28 cellular contexts compared by ENCODE assay signal in genomic region chr17:6524520-6524919, GRCh38. TPM values are rescaled to one million over a fixed set of nuclear protein-coding genes. Genes with fewer than 3 reads are reported as not detected.
DNase-seq lines count a peak whose midpoint lies in the region; ATAC-seq, FAIRE-seq and TF ChIP-seq lines count a peak whose summit lies in the region.
"Had no signal": no experiment of that assay in that cellular context is flagged by ENCODE, and none has a peak within 500 bp of the region (broad histone marks: within the 10 kb centered on the region; RNA-seq: fewer than 3 reads in every experiment).

No MANE protein-coding gene starts in this region.

- H3K9me3 ChIP-seq in breast epithelium = no peaks in the 10 kb centered on the region
- H3K9me3 ChIP-seq: esophagus squamous epithelium, SJCRH30, tibial artery had no signal

- DNase-seq in MCF 10A (ENCODE audit: unreplicated experiment) (peak; percentile 51), breast epithelium (ENCODE audit: low spot score in 2 of 2) (no peak), RCC 7860 (ENCODE audit: low spot score) (peak; percentile 91), epithelial cell of proximal tubule (ENCODE audit: low read depth) (peak; percentile 94), NCI-H2227 treated with DMSO at 0.1 percent for 48 hours (lab: John Stamatoyannopoulos, UW) (no peak), GM19238 (ENCODE audit: insufficient read length, low spot score) (no peak)
- no peak for DNase-seq in activated T-cell treated with anti-CD3 and anti-CD28 coated beads, Interleukin-2, amount 50 U/mL, for 48 hours
- DNase-seq: activated CD8-positive, alpha-beta memory T cell treated with anti-CD3 and anti-CD28 coated beads for 24 hours; activated naive CD4-positive, alpha-beta T cell treated with anti-CD3 and anti-CD28 coated beads, Interleukin-2, amount 50 U/mL, for 16 hours; activated T-cell treated with anti-CD3 and anti-CD28 coated beads, Interleukin-2, amount 50 U/mL, for 4 hours; CD8-positive, alpha-beta memory T cell; cerebellar nuclear complex; esophagus squamous epithelium; GOT3; left colon; mesendoderm; NCI-H1694; NCI-H2171 treated with DMSO at 0.1 percent for 48 hours; NCI-H774; nucleus accumbens; SJCRH30; T-cell had no signal

- H3K36me3 Mint-ChIP-seq in MCF 10A (ENCODE audit: insufficient read depth, unreplicated experiment) = peaks cover 28% of the 10 kb centered on the region
- H3K36me3 Mint-ChIP-seq: CD8-positive, alpha-beta memory T cell; T-cell had no signal

- peak; percentile 94 for FAIRE-seq in RCC 7860 (lab: Jason Lieb, UNC)
- FAIRE-seq: K562, TTC549 had no signal

- CTCF ChIA-PET in MCF 10A (lab: Yijun Ruan, JAX) = interaction anchor here (0.6 to 1.7 kb wide), 3 partner anchors 15 to 52 kb away, joined by 3 to 4 read pairs (median 4); no protein-coding TSS in a partner anchor

- intact Hi-C loops in MCF 10A (cut with micrococcal nuclease) (loop anchor here (1.0 kb wide), 1 partner anchor 17 kb away; no protein-coding TSS in a partner anchor), breast epithelium (cut with DNase I; ENCODE audit: low total_unique reads) (no loop called here)

- H3K4me1 Mint-ChIP-seq in MCF 10A (ENCODE audit: insufficient read depth, unreplicated experiment) = peaks cover 33% of the 10 kb centered on the region
- H3K4me1 Mint-ChIP-seq: CD8-positive, alpha-beta memory T cell; T-cell had no signal

- no peaks in the 10 kb centered on the region for H3K4me1 ChIP-seq in breast epithelium
- H3K4me1 ChIP-seq: esophagus squamous epithelium, SJCRH30, tibial artery had no signal

- TF ChIP-seq CTCF in MCF 10A (IDR thresholded peaks at IDR 0.05; ENCODE audit: unreplicated experiment) (no peak), breast epithelium (IDR thresholded peaks at IDR 0.05) (no peak), epithelial cell of proximal tubule (conservative IDR thresholded peaks at IDR 0.05; ENCODE audit: low read depth, low read length) (no peak)

- no peaks in the 10 kb centered on the region for H3K27me3 Mint-ChIP-seq in MCF 10A (ENCODE audit: insufficient read depth, unreplicated experiment)
- H3K27me3 Mint-ChIP-seq: stimulated activated naive CD8-positive, alpha-beta T cell treated with anti-CD3 and anti-CD28 coated beads, Interleukin-15, Interleukin-2, amounts not matched to agents 100 ng/mL and 50 ng/mL, for 24 hours; T-cell had no signal

- no peaks in the 10 kb centered on the region for H3K27me3 ChIP-seq in breast epithelium
- H3K27me3 ChIP-seq: esophagus squamous epithelium, SJCRH30, tibial artery had no signal

- POLR2A ChIA-PET in MCF 10A (lab: Yijun Ruan, JAX) = interaction anchor here (0.6 to 3.3 kb wide), 7 partner anchors 16 to 683 kb away, joined by 3 to 23 read pairs (median 6); no protein-coding TSS in a partner anchor

- no TSS peak for BruUV-seq in MCF 10A (replicated peaks; lab: Mats Ljungman, UMichigan)

- peak overlapping the region; percentile 77 for H3K27ac Mint-ChIP-seq in MCF 10A (ENCODE audit: low read depth, unreplicated experiment)
- H3K27ac Mint-ChIP-seq: CD8-positive, alpha-beta memory T cell; stimulated activated naive CD8-positive, alpha-beta T cell treated with anti-CD3 and anti-CD28 coated beads, Interleukin-15, Interleukin-2, amounts not matched to agents 100 ng/mL and 50 ng/mL, for 24 hours; T-cell had no signal

- no peak overlapping the region for H3K27ac ChIP-seq in breast epithelium
- H3K27ac ChIP-seq: 22Rv1, SJCRH30, tibial artery had no signal

- no peak overlapping the region for H3K4me3 Mint-ChIP-seq in MCF 10A (ENCODE audit: unreplicated experiment)
- H3K4me3 Mint-ChIP-seq: activated T-cell treated with anti-CD3 and anti-CD28 coated beads, Interleukin-2, amount 50 U/mL, for 4 hours; CD8-positive, alpha-beta memory T cell; stimulated activated naive CD8-positive, alpha-beta T cell treated with anti-CD3 and anti-CD28 coated beads, Interleukin-15, Interleukin-2, amounts not matched to agents 100 ng/mL and 50 ng/mL, for 24 hours; T-cell had no signal

- TF ChIP-seq POLR2A in breast epithelium (IDR thresholded peaks at IDR 0.05) = no peak

- H3K4me3 ChIP-seq in breast epithelium (no peak overlapping the region), epithelial cell of proximal tubule (ENCODE audit: low read depth, low read length) (no peak overlapping the region)
- H3K4me3 ChIP-seq: esophagus squamous epithelium, K562, SJCRH30, tibial artery had no signal

- no peaks in the 10 kb centered on the region for H3K9me3 Mint-ChIP-seq in MCF 10A (ENCODE audit: unreplicated experiment)
- H3K9me3 Mint-ChIP-seq: activated T-cell treated with anti-CD3 and anti-CD28 coated beads, Interleukin-2, amount 50 U/mL, for 4 hours; CD8-positive, alpha-beta memory T cell; T-cell had no signal

- ATAC-seq in GM18519 (IDR thresholded peaks at IDR 0.05; ENCODE audit: low FRiP score, unreplicated experiment) = no peak
- ATAC-seq: activated T-cell treated with anti-CD3 and anti-CD28 coated beads, Interleukin-2, amount 50 U/mL, for 4 hours; K562; left colon; T-cell had no signal

- H3K36me3 ChIP-seq in breast epithelium = no peaks in the 10 kb centered on the region
- H3K36me3 ChIP-seq: tibial artery had no signal

RNA-seq across cellular contexts. Expression of gene PITPNM3, which starts 31.8 kb away (rescaled TPM):
- total RNA-seq in MCF 10A (2022) = 22.8 and 30.6 TPM in 2 replicates
- total RNA-seq in breast epithelium = 1 to 10 TPM; 1.6 to 1.8 (median 1.6) TPM
- 0.65 and 1.3 TPM in 2 replicates for total RNA-seq in epithelial cell of proximal tubule

Comparison
In these comparisons a context has a peak if more than half of its experiments do, and no peak if none do; other contexts are left out.
1. DNase-seq: peak in MCF 10A (single experiment), RCC 7860 (single experiment) and epithelial cell of proximal tubule (single experiment); none in breast epithelium (0 of 2), activated T-cell treated with anti-CD3 and anti-CD28 coated beads, Interleukin-2, amount 50 U/mL, for 48 hours (0 of 2), NCI-H2227 treated with DMSO at 0.1 percent for 48 hours (single experiment) and GM19238 (single experiment).